In the genomic region with DNA sequence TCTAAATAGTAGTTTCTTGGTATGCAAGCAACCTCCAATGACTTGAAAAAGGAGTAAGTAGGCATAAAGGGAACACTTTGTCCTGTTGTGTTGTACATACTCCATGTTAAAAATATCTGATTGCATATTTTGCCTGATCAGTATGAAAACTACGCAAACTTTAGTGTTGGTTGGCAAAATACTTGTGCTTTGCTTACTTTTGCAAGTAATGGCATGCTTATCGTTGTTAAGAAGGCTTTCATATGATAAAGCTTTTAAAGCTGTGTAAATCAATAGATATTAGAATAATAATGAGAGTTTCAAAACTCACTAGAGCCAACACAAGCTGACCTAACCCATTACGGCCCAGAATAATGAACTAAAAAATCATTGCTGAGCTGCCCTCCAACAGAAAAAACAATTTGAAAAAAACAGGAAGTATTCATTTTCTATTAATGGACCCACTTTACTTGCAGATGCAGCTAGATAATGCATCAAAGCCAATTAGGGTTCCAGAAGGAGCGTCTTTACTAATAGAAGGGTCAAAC, we compare ENCODE assay signal across 1 cellular context.
TF ChIP-seq lines count a peak whose summit lies in the region.

No MANE protein-coding gene starts in this region.

TF ChIP-seq in WTC11, 78 proteins besides CTCF, POLR2A, EP300 and RAD21 (continued from another document):
- TF ChIP-seq, protein P1, sequence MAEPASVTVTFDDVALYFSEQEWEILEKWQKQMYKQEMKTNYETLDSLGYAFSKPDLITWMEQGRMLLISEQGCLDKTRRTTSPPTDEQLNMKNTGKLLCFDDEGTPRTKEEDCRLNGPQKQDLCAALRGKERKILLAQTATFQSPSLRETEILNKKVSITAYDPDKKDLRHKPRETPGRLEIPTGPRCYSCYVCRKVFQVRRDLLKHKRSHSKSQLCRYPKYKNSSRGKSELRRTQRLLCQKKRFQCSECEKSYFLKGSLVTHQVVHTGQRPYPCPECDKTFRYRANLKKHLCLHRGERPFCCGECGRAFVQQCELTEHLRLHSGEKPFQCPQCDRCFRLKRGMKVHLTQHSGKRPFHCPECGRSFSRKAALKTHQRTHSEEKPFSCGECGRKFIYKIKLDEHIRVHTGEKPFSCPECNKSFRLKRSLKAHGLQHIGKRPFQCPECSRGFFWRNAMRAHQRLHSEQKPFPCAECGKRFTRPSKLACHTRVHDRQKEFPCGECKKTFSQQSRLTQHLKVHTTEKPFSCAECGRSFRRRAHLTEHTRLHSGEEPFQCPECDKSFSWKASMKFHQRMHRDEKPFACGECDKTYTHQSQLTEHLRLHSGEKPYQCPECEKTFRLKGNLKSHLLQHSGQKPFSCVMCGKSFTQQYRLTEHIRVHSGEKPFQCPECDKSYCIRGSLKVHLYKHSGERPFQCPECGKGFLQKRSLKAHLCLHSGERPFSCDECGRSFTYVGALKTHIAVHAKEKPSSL (CRISPR knock-in tag; conservative IDR thresholded peaks at IDR 0.05) = no peak
